ENCODE assay signal across 9 cellular contexts in the genomic region with DNA sequence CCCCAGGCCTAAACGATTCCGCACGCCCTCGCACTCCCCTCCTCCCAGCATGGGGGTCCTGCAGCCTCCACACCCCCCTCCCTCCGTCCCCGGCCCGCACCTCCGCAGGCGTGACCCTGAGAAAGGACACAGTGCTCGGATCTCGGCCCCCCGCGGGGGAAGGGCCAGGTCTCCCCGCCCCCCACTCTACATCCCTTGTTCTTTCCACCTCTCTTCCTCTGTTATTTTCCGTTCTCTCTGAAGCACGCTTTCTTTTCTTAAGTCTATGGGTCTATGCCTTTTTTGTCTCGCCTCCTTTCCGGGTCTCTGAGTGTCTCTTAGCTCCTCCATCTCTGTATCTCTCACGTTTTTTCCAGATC. TPM values are rescaled to one million over a fixed set of nuclear protein-coding genes. Genes with fewer than 3 reads are reported as not detected.
DNase-seq lines count a peak whose midpoint lies in the region; ATAC-seq and TF ChIP-seq lines count a peak whose summit lies in the region.
"Had no signal": no experiment of that assay in that cellular context is flagged by ENCODE, and none has a peak within 500 bp of the region (broad histone marks: within the 10 kb centered on the region; RNA-seq: fewer than 3 reads in every experiment).

No MANE protein-coding gene starts in this region.

- peak overlapping the region; percentile 83 to 98 (median 94) for H3K4me3 Mint-ChIP-seq in naive B cell

- H4K20me1 ChIP-seq in PC-9 (ENCODE audit: insufficient read depth) = no peaks in the 10 kb centered on the region

- H3K27me3 Mint-ChIP-seq in naive B cell = peaks cover 42 to 62% (median 48%) of the 10 kb centered on the region in 3 donors

- CTCF ChIA-PET in PC-9 (lab: Charles Lee) = no interaction called here

- peaks cover 11% of the 10 kb centered on the region; the same call in 1 of the 2 replicates for H3F3A ChIP-seq in PC-9 (ENCODE audit: insufficient read depth, low read depth)

- peak; percentile 36 for DNase-seq in activated CD4-positive, alpha-beta T cell treated with anti-CD3 and anti-CD28 coated beads for 48 hours
- no peak for DNase-seq in activated CD4-positive, alpha-beta T cell treated with anti-CD3 and anti-CD28 coated beads, Interleukin-2, amount 50 U/mL, for 1 hour
- no peak for DNase-seq in PC-9
- DNase-seq in ecto neural progenitor cell (ENCODE audit: low spot score) = peak; percentile 84
- no peak for DNase-seq in naive B cell
- no peak for DNase-seq in dermis blood vessel endothelial cell
- no peak for DNase-seq in HCEC 1CT

- ATAC-seq in naive B cell (ENCODE audit: low read depth in 2 of 2) (peak in 1 of 2 donors; percentile 6), GM21367 (IDR thresholded peaks at IDR 0.05; ENCODE audit: unreplicated experiment) (no peak)

- peak overlapping the region; percentile 81 for H3K4me3 ChIP-seq in PC-9

- no peaks in the 10 kb centered on the region for H3K9me2 ChIP-seq in PC-9 (ENCODE audit: insufficient read depth)

- no peak overlapping the region for H3K27ac ChIP-seq in PC-9

- no peaks in the 10 kb centered on the region for H3K36me3 ChIP-seq in PC-9 (ENCODE audit: low read depth)

- peaks cover 12% of the 10 kb centered on the region; the same call in 1 of the 2 replicates for H3K4me1 ChIP-seq in PC-9 (replicated peaks; ENCODE audit: insufficient read depth)

- H3K9me3 Mint-ChIP-seq in naive B cell = peaks cover 0 to 3% (median 0%) of the 10 kb centered on the region in 7 donors

- intact Hi-C loops in PC-9 (cut with micrococcal nuclease; ENCODE audit: unreplicated experiment) = loop anchor here (1.0 kb wide), 1 partner anchor 12 kb away; no protein-coding TSS in a partner anchor

- H3K4me1 Mint-ChIP-seq in naive B cell = peaks cover 50 to 60% (median 57%) of the 10 kb centered on the region in 3 donors

- H3K79me2 ChIP-seq in PC-9 (ENCODE audit: low read depth) = no peaks in the 10 kb centered on the region

- peak overlapping the region; percentile 52 to 100 (median 95) for H3K27ac Mint-ChIP-seq in naive B cell

- POLR2A ChIA-PET in PC-9 (lab: Charles Lee; ENCODE audit: unreplicated experiment) = interaction anchor here (0.6 kb wide), 1 partner anchor 94 kb away, joined by 4 read pairs; no protein-coding TSS in a partner anchor

- no peaks in the 10 kb centered on the region for H3K27me3 ChIP-seq in PC-9 (ENCODE audit: insufficient read depth, low read depth)

- H3K9me3 ChIP-seq in PC-9 (ENCODE audit: insufficient read depth, low read depth) = no peaks in the 10 kb centered on the region

- peak overlapping the region; percentile 89 for H2AFZ ChIP-seq in PC-9

- TF ChIP-seq CTCF in PC-9 (conservative IDR thresholded peaks at IDR 0.05) = no peak

- no peaks in the 10 kb centered on the region for H3K36me3 Mint-ChIP-seq in naive B cell

- BruUV-seq in PC-9 (replicated peaks; lab: Mats Ljungman, UMichigan) = no TSS peak

- H3K4me2 ChIP-seq in PC-9 = peak overlapping the region; percentile 95

RNA-seq across cellular contexts. Expression of a gene that starts 2.0 kb away (rescaled TPM):
- total RNA-seq in PC-9 (2021) (2.6 and 9.0 TPM in 2 replicates), dermis blood vessel endothelial cell (0.09 TPM in 1 of 2 replicates, not detected in the other)
- polyA plus RNA-seq in naive B cell (ENCODE audit: low read depth in 6 of 6) = not detected

RNA-seq across cellular contexts. Expression of a gene that starts 7.6 kb away (rescaled TPM):
- 0.70 and 1.4 TPM in 2 replicates for total RNA-seq in PC-9 (2021)
- not detected for polyA plus RNA-seq in naive B cell (ENCODE audit: low read depth in 6 of 6)
- 0.05 TPM in 1 of 2 replicates, not detected in the other for total RNA-seq in dermis blood vessel endothelial cell
- total RNA-seq: dermis microvascular lymphatic vessel endothelial cell had no signal

RNA-seq across cellular contexts. Expression of a gene that starts 26.3 kb away (rescaled TPM):
- total RNA-seq in PC-9 (2021) (60.2 and 78.7 TPM in 2 replicates), dermis blood vessel endothelial cell (7.7 and 18.7 TPM in 2 replicates)
- polyA plus RNA-seq in naive B cell (ENCODE audit: low read depth in 6 of 6) = 10 to 100 TPM in 5 of 6 donors, 1 to 10 TPM in 1; 4.5 to 20.9 (median 13.5) TPM

RNA-seq across cellular contexts. Expression of a gene that starts 36.8 kb away (rescaled TPM):
- 29.3 and 35.1 TPM in 2 replicates for total RNA-seq in PC-9 (2021)
- 10 to 100 TPM; 37.8 to 89.1 (median 65.9) TPM for polyA plus RNA-seq in naive B cell (ENCODE audit: low read depth in 6 of 6)
- 4.4 and 5.2 TPM in 2 replicates for total RNA-seq in dermis blood vessel endothelial cell

RNA-seq across cellular contexts. Expression of a gene that starts 38.4 kb away (rescaled TPM):
- total RNA-seq in PC-9 (2021) (not detected in 2 replicates), dermis blood vessel endothelial cell (not detected in 2 replicates)
- 1 to 10 TPM in 2 of 6 donors, under 1 TPM in 2, not detected in 2; 0.45 to 2.4 (median 1.1) TPM for polyA plus RNA-seq in naive B cell (ENCODE audit: low read depth in 6 of 6)
- total RNA-seq: dermis microvascular lymphatic vessel endothelial cell had no signal

Comparison
In these comparisons a context has a peak if more than half of its experiments do, and no peak if none do; other contexts are left out.
1. DNase-seq: peak in activated CD4-positive, alpha-beta T cell treated with anti-CD3 and anti-CD28 coated beads for 48 hours (single experiment) and ecto neural progenitor cell (single experiment); none in activated CD4-positive, alpha-beta T cell treated with anti-CD3 and anti-CD28 coated beads, Interleukin-2, amount 50 U/mL, for 1 hour (single experiment), PC-9 (0 of 2), naive B cell (single experiment), dermis blood vessel endothelial cell (single experiment) and HCEC 1CT (single experiment).